In the genomic region with DNA sequence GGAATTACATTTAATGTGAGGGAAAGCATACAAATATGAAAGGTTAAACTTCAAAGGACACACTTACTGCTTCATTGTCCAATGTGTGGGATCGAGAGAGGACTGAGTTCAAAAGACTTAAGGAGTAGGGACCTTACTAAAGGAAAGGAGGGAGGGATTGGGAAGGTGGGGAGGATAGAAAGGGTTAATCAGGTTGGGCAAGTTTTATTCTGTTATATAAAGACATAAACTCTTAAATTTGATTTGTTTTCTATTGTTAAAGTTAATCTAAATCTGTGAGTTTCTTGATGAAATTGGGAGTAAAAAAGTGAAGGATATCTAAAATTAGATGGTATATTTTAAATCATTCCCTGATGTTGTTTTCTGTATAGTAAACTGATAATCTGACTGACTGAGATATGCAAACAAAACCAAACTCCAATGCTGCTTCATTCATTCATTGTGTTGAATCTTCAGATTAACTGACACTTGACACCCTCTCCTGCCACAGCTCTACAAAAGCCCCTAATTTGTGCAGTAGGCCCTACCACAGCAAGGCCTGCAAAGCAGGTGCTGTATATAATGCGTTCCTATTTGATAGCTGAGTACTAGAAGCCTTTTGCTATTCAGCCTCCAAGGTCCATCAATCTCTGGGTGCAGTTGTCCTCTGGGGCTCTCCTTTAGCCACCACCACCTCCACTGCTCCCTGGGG, we compare ENCODE assay signal across 8 cellular contexts. TPM values are rescaled to one million over a fixed set of nuclear protein-coding genes. Genes with fewer than 3 reads are reported as not detected.
DNase-seq lines count a peak whose midpoint lies in the region; ATAC-seq and TF ChIP-seq lines count a peak whose summit lies in the region.

No MANE protein-coding gene starts in this region.

- DNase-seq in left ventricle myocardium inferior (no peak), left cardiac atrium (no peak), NCI-H2081 treated with DMSO at 0.1 percent for 48 hours (lab: John Stamatoyannopoulos, UW) (peak; percentile 36), upper lobe of right lung (no peak), ascending aorta (ENCODE audit: low spot score in 2 of 2) (no peak), G401 (ENCODE audit: low spot score) (no peak)

- H3K9me3 Mint-ChIP-seq in brain, result peaks cover 0 to 3% (median 0%) of the 10 kb centered on the region in 5 experiments

- H3K4me3 ChIP-seq in left ventricle myocardium inferior, result peak overlapping the region; percentile 96
- H3K4me3 ChIP-seq in upper lobe of right lung, result no peak overlapping the region
- H3K4me3 ChIP-seq in ascending aorta, result peak overlapping the region in 1 of 2 donors; percentile 97

- H3K27ac Mint-ChIP-seq in brain, result peak overlapping the region; percentile 88 to 95 (median 93)

- H3K36me3 ChIP-seq in left ventricle myocardium inferior, result peaks cover 4% of the 10 kb centered on the region
- no peaks in the 10 kb centered on the region for H3K36me3 ChIP-seq in upper lobe of right lung
- no peaks in the 10 kb centered on the region for H3K36me3 ChIP-seq in ascending aorta

- H3K27ac ChIP-seq in left ventricle myocardium inferior (replicated peaks) (peak overlapping the region; percentile 99), upper lobe of right lung (peak overlapping the region; percentile 99), ascending aorta (peak overlapping the region in 1 of 2 donors; percentile 99)

- H3K4me1 Mint-ChIP-seq in brain, result peaks cover 52% of the 10 kb centered on the region

- H3K27me3 Mint-ChIP-seq in brain, result peaks cover 3% of the 10 kb centered on the region

- H3K4me3 Mint-ChIP-seq in brain, result peak overlapping the region; percentile 80 to 89 (median 81)

- in situ Hi-C loops in G401 (cut with HindIII; ENCODE audit: low sequenced_read_pairs), result no loop called here

- peaks cover 15% of the 10 kb centered on the region for H3K36me3 Mint-ChIP-seq in brain

- H3K27me3 ChIP-seq in left ventricle myocardium inferior (ENCODE audit: low read depth) (no peaks in the 10 kb centered on the region), upper lobe of right lung (no peaks in the 10 kb centered on the region), ascending aorta (no peaks in the 10 kb centered on the region)

- TF ChIP-seq CTCF in left ventricle myocardium inferior (IDR thresholded peaks at IDR 0.05; ENCODE audit: borderline replicate concordance) (no peak), brain (conservative IDR thresholded peaks at IDR 0.05) (no peak), upper lobe of right lung (IDR thresholded peaks at IDR 0.05) (no peak), ascending aorta (IDR thresholded peaks at IDR 0.05) (no peak)

- intact Hi-C loops in left ventricle myocardium inferior (cut with micrococcal nuclease) (no loop called here), left cardiac atrium (cut with DNase I) (loop anchor here in 1 of 2 donors (5.0 kb wide), 1 partner anchor 272 kb away; a partner anchor contains a TSS), upper lobe of right lung (cut with DNase I) (no loop called here), ascending aorta (cut with DNase I) (loop anchor here (5.0 kb wide), 7 partner anchors 57 to 1233 kb away; a partner anchor contains a TSS)

- no peak for ATAC-seq in left cardiac atrium
- no peak for ATAC-seq in upper lobe of right lung
- ATAC-seq in GM21619 (IDR thresholded peaks at IDR 0.05; ENCODE audit: unreplicated experiment), result no peak

- H3K9me3 ChIP-seq in left ventricle myocardium inferior (replicated peaks) (no peaks in the 10 kb centered on the region), upper lobe of right lung (no peaks in the 10 kb centered on the region), ascending aorta (no peaks in the 10 kb centered on the region)

- H3K4me1 ChIP-seq in left ventricle myocardium inferior, result peaks cover 37% of the 10 kb centered on the region
- peaks cover 33% of the 10 kb centered on the region for H3K4me1 ChIP-seq in upper lobe of right lung
- peaks cover 3 to 19% of the 10 kb centered on the region in 2 donors for H3K4me1 ChIP-seq in ascending aorta

RNA-seq across cellular contexts. Expression of a gene that starts 1.3 kb away (rescaled TPM):
- 13.1 TPM for total RNA-seq in left ventricle myocardium inferior
- total RNA-seq in left cardiac atrium, result 10 to 100 TPM; 15.6 to 26.1 TPM
- 29.1 TPM for polyA plus RNA-seq in brain (ENCODE audit: insufficient read depth, low read depth, low replicate concordance)
- total RNA-seq in upper lobe of right lung, result 42.7 TPM
- total RNA-seq in ascending aorta, result 29.5 TPM
- total RNA-seq in G401 (2014; rRNA removed; shearing (Covaris generic)), result 43.8 and 60.2 TPM in 2 replicates

RNA-seq across cellular contexts. Expression of a gene that starts 38.7 kb away (rescaled TPM):
- total RNA-seq in left ventricle myocardium inferior (0.69 TPM), left cardiac atrium (under 1 TPM; 0.53 to 0.97 TPM), upper lobe of right lung (1.4 TPM), ascending aorta (0.32 TPM)
- polyA plus RNA-seq in brain (ENCODE audit: insufficient read depth, low read depth, low replicate concordance), result not detected
- not detected in 2 replicates for total RNA-seq in G401 (2014; rRNA removed; shearing (Covaris generic))

RNA-seq across cellular contexts. Expression of a gene that starts 58.2 kb away (rescaled TPM):
- total RNA-seq in left ventricle myocardium inferior (123 TPM), left cardiac atrium (10 to 100 TPM; 89.5 to 99.6 TPM), upper lobe of right lung (44.0 TPM), ascending aorta (9.2 TPM)
- 38.8 TPM for polyA plus RNA-seq in brain (ENCODE audit: insufficient read depth, low read depth, low replicate concordance)
- 11.3 and 18.4 TPM in 2 replicates for total RNA-seq in G401 (2014; rRNA removed; shearing (Covaris generic))
